16 cellular contexts compared by ENCODE assay signal in the genomic region with DNA sequence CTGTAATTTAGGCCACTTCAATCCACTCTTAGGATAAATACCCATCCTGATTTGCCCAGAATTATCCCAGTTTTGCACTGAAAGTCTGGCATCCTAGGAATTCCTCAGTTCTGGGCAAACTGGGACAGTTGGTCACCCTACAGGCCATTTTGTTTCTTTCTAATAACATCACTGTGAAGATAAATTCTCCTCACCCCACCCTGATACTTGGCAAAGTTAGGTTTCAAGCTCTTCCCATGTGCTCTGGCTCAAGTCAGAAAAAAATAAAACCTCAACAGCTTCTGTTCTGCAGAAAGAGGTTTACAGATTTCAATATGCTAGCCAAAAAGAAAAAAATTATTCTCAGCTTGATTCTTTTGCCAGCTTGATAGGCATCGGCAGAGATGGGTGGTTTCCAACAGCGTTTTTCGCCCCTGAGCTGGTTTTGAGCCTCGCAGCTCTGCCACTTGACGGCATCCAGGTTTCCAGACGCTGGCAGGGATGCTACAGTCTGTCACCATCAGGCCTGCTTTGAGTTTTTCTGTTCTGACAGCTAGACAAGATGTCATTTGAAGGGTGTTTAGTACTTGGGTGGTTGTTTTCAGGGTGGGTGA.
"Had no signal": no experiment of that assay in that cellular context is flagged by ENCODE, and none has a peak within 500 bp of the region (broad histone marks: within the 10 kb centered on the region; RNA-seq: fewer than 3 reads in every experiment).

No MANE protein-coding gene starts in this region.

- H3K4me1 Mint-ChIP-seq: activated CD4-positive, alpha-beta T cell treated with anti-CD3 and anti-CD28 coated beads, Interleukin-2, amount 10 ng/mL, durations not matched to agents 7 days and 5 days; central memory CD8-positive, alpha-beta T cell had no signal

- DNase-seq: activated CD4-positive, alpha-beta T cell treated with anti-CD3 and anti-CD28 coated beads, Interleukin-2, amount 10 ng/mL, durations not matched to agents 7 days and 5 days; activated CD4-positive, CD25-positive, alpha-beta regulatory T cell; activated CD8-positive, alpha-beta memory T cell treated with anti-CD3 and anti-CD28 coated beads for 24 hours; activated naive CD4-positive, alpha-beta T cell treated with Interleukin-2 at 50 U/mL for 16 hours; activated naive CD8-positive, alpha-beta T cell treated with anti-CD3 and anti-CD28 coated beads, Interleukin-2, amount 50 U/mL, for 24 hours; foreskin melanocyte; mucosa of descending colon; nephron progenitor cell; psoas muscle; stimulated activated CD4-positive, alpha-beta T cell treated with anti-CD3 and anti-CD28 coated beads, Interleukin-4, amount 100 ng/mL, for 24 hours had no signal

- H3K9me3 Mint-ChIP-seq: activated CD4-positive, alpha-beta T cell treated with anti-CD3 and anti-CD28 coated beads, Interleukin-2, amount 10 ng/mL, durations not matched to agents 7 days and 5 days; activated naive CD8-positive, alpha-beta T cell treated with anti-CD3 and anti-CD28 coated beads, Interleukin-2, amount 50 U/mL, for 24 hours; central memory CD8-positive, alpha-beta T cell; nephron progenitor cell; stimulated activated naive CD8-positive, alpha-beta T cell treated with anti-CD3 and anti-CD28 coated beads, Interleukin-15, Interleukin-2, amounts not matched to agents 100 ng/mL and 50 ng/mL, for 24 hours; T-helper 1 cell treated with Interleukin-12 subunit alpha and Interleukin-12 subunit beta and Interleukin-4 antibody, amounts not matched to agents 30 μg/mL and 1 μg/mL, for 36 hours had no signal

- H3K27me3 Mint-ChIP-seq: stimulated activated naive CD8-positive, alpha-beta T cell treated with anti-CD3 and anti-CD28 coated beads, Interleukin-15, Interleukin-2, amounts not matched to agents 100 ng/mL and 50 ng/mL, for 24 hours had no signal

- H3K4me3 Mint-ChIP-seq: activated CD4-positive, alpha-beta T cell treated with anti-CD3 and anti-CD28 coated beads, Interleukin-2, amount 10 ng/mL, durations not matched to agents 7 days and 5 days; activated naive CD8-positive, alpha-beta T cell treated with anti-CD3 and anti-CD28 coated beads, Interleukin-2, amount 50 U/mL, for 24 hours; central memory CD8-positive, alpha-beta T cell; nephron progenitor cell; stimulated activated naive CD8-positive, alpha-beta T cell treated with anti-CD3 and anti-CD28 coated beads, Interleukin-15, Interleukin-2, amounts not matched to agents 100 ng/mL and 50 ng/mL, for 24 hours; T-helper 1 cell treated with Interleukin-12 subunit alpha and Interleukin-12 subunit beta and Interleukin-4 antibody, amounts not matched to agents 30 μg/mL and 1 μg/mL, for 36 hours had no signal

- H3K27me3 ChIP-seq: esophagus muscularis mucosa, uterus had no signal

- H3K36me3 ChIP-seq: esophagus muscularis mucosa, uterus had no signal

- ATAC-seq: activated naive CD8-positive, alpha-beta T cell treated with anti-CD3 and anti-CD28 coated beads, Interleukin-2, amount 50 U/mL, for 24 hours; mucosa of descending colon; psoas muscle had no signal

- H3K27ac ChIP-seq: esophagus muscularis mucosa, psoas muscle, uterus had no signal

- H3K9me3 ChIP-seq: esophagus muscularis mucosa, mucosa of descending colon, psoas muscle, uterus had no signal

- H3K27ac Mint-ChIP-seq: activated CD4-positive, alpha-beta T cell treated with anti-CD3 and anti-CD28 coated beads, Interleukin-2, amount 10 ng/mL, durations not matched to agents 7 days and 5 days; activated naive CD8-positive, alpha-beta T cell treated with anti-CD3 and anti-CD28 coated beads, Interleukin-2, amount 50 U/mL, for 24 hours; stimulated activated naive CD8-positive, alpha-beta T cell treated with anti-CD3 and anti-CD28 coated beads, Interleukin-15, Interleukin-2, amounts not matched to agents 100 ng/mL and 50 ng/mL, for 24 hours; T-helper 1 cell treated with Interleukin-12 subunit alpha and Interleukin-12 subunit beta and Interleukin-4 antibody, amounts not matched to agents 30 μg/mL and 1 μg/mL, for 36 hours had no signal

- FAIRE-seq: endometrium had no signal

- H3K4me3 ChIP-seq: esophagus muscularis mucosa, mucosa of descending colon, psoas muscle, uterus had no signal

- H3K4me1 ChIP-seq: psoas muscle, uterus had no signal
